Comparison of ENCODE assay signal across 8 cellular contexts in genomic region chr6:132512342-132512637, GRCh38. TPM values are rescaled to one million over a fixed set of nuclear protein-coding genes. Genes with fewer than 3 reads are reported as not detected.
DNase-seq lines count a peak whose midpoint lies in the region; ATAC-seq and TF ChIP-seq lines count a peak whose summit lies in the region.

No MANE protein-coding gene starts in this region.

- H3K36me3 ChIP-seq in esophagus muscularis mucosa: no peaks in the 10 kb centered on the region

- no peak for TF ChIP-seq POLR2A in esophagus muscularis mucosa (IDR thresholded peaks at IDR 0.05; ENCODE audit: low read depth)

- peaks cover 8% of the 10 kb centered on the region for H3K36me3 Mint-ChIP-seq in progenitor cell of endocrine pancreas (ENCODE audit: insufficient read depth)

- no peak for ATAC-seq in GM21526 (IDR thresholded peaks at IDR 0.05; ENCODE audit: low FRiP score, unreplicated experiment)

- peak; percentile 91 for DNase-seq in SIG-M5 treated with dmso at 0.1 percent for 504 hours (lab: John Stamatoyannopoulos, UW; ENCODE audit: unreplicated experiment)
- DNase-seq in esophagus muscularis mucosa (ENCODE audit: extremely low spot score): no peak
- no peak for DNase-seq in progenitor cell of endocrine pancreas (ENCODE audit: low spot score, unreplicated experiment)
- DNase-seq in NK-92 (lab: John Stamatoyannopoulos, UW; ENCODE audit: unreplicated experiment): no peak
- no peak for DNase-seq in NCI-H748 treated with DMSO at 0.1 percent for 48 hours (lab: John Stamatoyannopoulos, UW)
- no peak for DNase-seq in stimulated activated CD4-positive, alpha-beta T cell treated with anti-CD3 and anti-CD28 coated beads, Interleukin-4, amount 100 ng/mL, for 1 hour

- no peak for TF ChIP-seq CTCF in esophagus muscularis mucosa (IDR thresholded peaks at IDR 0.05)
- TF ChIP-seq CTCF in progenitor cell of endocrine pancreas (IDR thresholded peaks at IDR 0.05; ENCODE audit: unreplicated experiment): no peak

- H3K27ac ChIP-seq in esophagus muscularis mucosa (replicated peaks in 1 of 4): peak overlapping the region; percentile 86 to 87 (median 86)

- H3K27me3 ChIP-seq in esophagus muscularis mucosa: no peaks in the 10 kb centered on the region

- no peaks in the 10 kb centered on the region for H3K9me3 ChIP-seq in esophagus muscularis mucosa

- intact Hi-C loops in esophagus muscularis mucosa (cut with DNase I): no loop called here

- WGBS in esophagus muscularis mucosa: under 1% methylated on average over 7 of the region's 7 CpGs

- peak overlapping the region; percentile 95 for H3K4me3 Mint-ChIP-seq in progenitor cell of endocrine pancreas (ENCODE audit: low read depth)

- no peaks in the 10 kb centered on the region for H3K9me3 Mint-ChIP-seq in progenitor cell of endocrine pancreas (ENCODE audit: low read depth)

- peaks cover 32 to 53% (median 46%) of the 10 kb centered on the region in 4 donors for H3K4me1 ChIP-seq in esophagus muscularis mucosa

- H3K4me1 Mint-ChIP-seq in progenitor cell of endocrine pancreas (ENCODE audit: low read depth): peaks cover 27% of the 10 kb centered on the region

- TF ChIP-seq EP300 in esophagus muscularis mucosa (IDR thresholded peaks at IDR 0.05): no peak

- peak overlapping the region; percentile 95 for H3K27ac Mint-ChIP-seq in progenitor cell of endocrine pancreas

- peak overlapping the region; percentile 84 for H3K4me3 ChIP-seq in GM08714 (ENCODE audit: low read length)
- H3K4me3 ChIP-seq in esophagus muscularis mucosa: peak overlapping the region; percentile 77 to 83 (median 81)

- peaks cover 9% of the 10 kb centered on the region for H3K27me3 Mint-ChIP-seq in progenitor cell of endocrine pancreas

RNA-seq across cellular contexts. Expression of gene STX7, which starts 0.6 kb away (rescaled TPM):
- 10 to 100 TPM; 43.2 to 81.4 (median 49.9) TPM for total RNA-seq in esophagus muscularis mucosa
- total RNA-seq in progenitor cell of endocrine pancreas: 40.5 and 49.3 TPM in 2 replicates

RNA-seq across cellular contexts. Expression of gene TAAR9, which starts 25.8 kb away (rescaled TPM):
- total RNA-seq in esophagus muscularis mucosa (not detected), progenitor cell of endocrine pancreas (not detected in 2 replicates)

RNA-seq across cellular contexts. Expression of gene TAAR8, which starts 40.2 kb away (rescaled TPM):
- total RNA-seq in esophagus muscularis mucosa (not detected), progenitor cell of endocrine pancreas (not detected in 2 replicates)

RNA-seq across cellular contexts. Expression of gene TAAR6, which starts 57.8 kb away (rescaled TPM):
- total RNA-seq in esophagus muscularis mucosa (not detected), progenitor cell of endocrine pancreas (not detected in 2 replicates)
